19 cellular contexts compared by ENCODE assay signal in genomic region chr2:239355724-239356123, GRCh38. TPM values are rescaled to one million over a fixed set of nuclear protein-coding genes. Genes with fewer than 3 reads are reported as not detected.
DNase-seq lines count a peak whose midpoint lies in the region; ATAC-seq and TF ChIP-seq lines count a peak whose summit lies in the region.
"Had no signal": no experiment of that assay in that cellular context is flagged by ENCODE, and none has a peak within 500 bp of the region (broad histone marks: within the 10 kb centered on the region; RNA-seq: fewer than 3 reads in every experiment).

No MANE protein-coding gene starts in this region.

- intact Hi-C loops in esophagus muscularis mucosa (cut with DNase I): no loop called here
- intact Hi-C loops in left cardiac atrium (cut with DNase I): no loop called here
- intact Hi-C loops in tibial artery (cut with DNase I; ENCODE audit: low total_unique reads): no loop called here

- no peak for TF ChIP-seq EP300 in esophagus muscularis mucosa (IDR thresholded peaks at IDR 0.05)

- WGBS in esophagus muscularis mucosa: 31% methylated on average over 3 of the region's 3 CpGs

- H3K4me1 ChIP-seq in esophagus muscularis mucosa: peaks cover 30 to 65% (median 60%) of the 10 kb centered on the region in 4 donors
- peaks cover 0 to 12% (median 7%) of the 10 kb centered on the region in 4 donors for H3K4me1 ChIP-seq in tibial artery

- H3K9me3 ChIP-seq in esophagus muscularis mucosa (no peaks in the 10 kb centered on the region), tibial artery (no peaks in the 10 kb centered on the region)

- H3K36me3 ChIP-seq in esophagus muscularis mucosa (peaks cover 4 to 18% (median 12%) of the 10 kb centered on the region in 4 donors), tibial artery (peaks cover 7 to 16% (median 13%) of the 10 kb centered on the region in 3 donors)

- DNase-seq in esophagus muscularis mucosa (ENCODE audit: extremely low spot score) (no peak), left cardiac atrium (no peak), omental fat pad (ENCODE audit: low spot score) (peak; percentile 10), ureter (ENCODE audit: low spot score) (peak; percentile 2), amygdala (lab: John Stamatoyannopoulos, UW) (no peak), tibial artery (no peak)
- no peak for DNase-seq in stimulated activated naive CD8-positive, alpha-beta T cell treated with anti-CD3 and anti-CD28 coated beads, Interleukin-15, Interleukin-2, amounts not matched to agents 100 U/mL and 50 U/mL, for 24 hours
- DNase-seq: activated CD4-positive, alpha-beta T cell treated with anti-CD3 and anti-CD28 coated beads, Interleukin-2, amount 50 U/mL, for 48 hours; activated CD4-positive, CD25-positive, alpha-beta regulatory T cell; activated CD8-positive, alpha-beta memory T cell treated with anti-CD3 and anti-CD28 coated beads, Interleukin-2, amount 50 U/mL, for 4 hours; activated naive CD4-positive, alpha-beta T cell treated with anti-CD3 and anti-CD28 coated beads, Interleukin-2, amount 50 U/mL, for 16 hours; CD4-positive, alpha-beta T cell; lower lobe of right lung; NCI-H1417; NCI-H2081; NK-92 treated with Interleukin-12 subunit alpha and Interleukin-12 subunit beta, amount 100 ng/mL, for 24 hours; stimulated activated CD4-positive, alpha-beta T cell treated with anti-CD3 and anti-CD28 coated beads, Interleukin-4, amount 100 ng/mL, for 24 hours; stimulated activated naive CD4-positive, alpha-beta T cell had no signal

- H3K4me3 ChIP-seq in esophagus muscularis mucosa (no peak overlapping the region), tibial artery (no peak overlapping the region)
- H3K4me3 ChIP-seq: lower lobe of right lung, MG63 had no signal

- TF ChIP-seq CTCF in esophagus muscularis mucosa (IDR thresholded peaks at IDR 0.05) (no peak), omental fat pad (IDR thresholded peaks at IDR 0.05) (no peak), tibial artery (IDR thresholded peaks at IDR 0.05) (no peak)

- ATAC-seq in left cardiac atrium: peak; percentile 41 to 58
- peak; percentile 77 for ATAC-seq in omental fat pad (ENCODE audit: low FRiP score)
- ATAC-seq in stimulated activated naive CD8-positive, alpha-beta T cell treated with anti-CD3 and anti-CD28 coated beads, Interleukin-15, Interleukin-2, amounts not matched to agents 100 U/mL and 50 U/mL, for 24 hours: no peak

- H3K27me3 ChIP-seq in esophagus muscularis mucosa (no peaks in the 10 kb centered on the region), tibial artery (no peaks in the 10 kb centered on the region)
- H3K27me3 ChIP-seq: MG63 had no signal

- no peak for TF ChIP-seq POLR2A in esophagus muscularis mucosa (IDR thresholded peaks at IDR 0.05; ENCODE audit: low read depth)

- peak overlapping the region; percentile 77 to 80 (median 77) for H3K27ac ChIP-seq in esophagus muscularis mucosa (replicated peaks in 1 of 4)
- no peak overlapping the region for H3K27ac ChIP-seq in tibial artery
- H3K27ac ChIP-seq: lower lobe of right lung had no signal

RNA-seq across cellular contexts. Expression of gene HDAC4, which starts 45.1 kb away (rescaled TPM):
- total RNA-seq in esophagus muscularis mucosa (100 to 1,000 TPM in 1 of 4 donors, 10 to 100 TPM in 3; 59.4 to 119 (median 76.1) TPM), left cardiac atrium (10 to 100 TPM; 25.6 to 31.2 TPM), omental fat pad (100 to 1,000 TPM in 1 of 4 donors, 10 to 100 TPM in 3; 30.2 to 103 (median 51.7) TPM), ureter (86.9 TPM)

Comparison
In these comparisons a context has a peak if more than half of its experiments do, and no peak if none do; other contexts are left out.
1. DNase-seq: peak in omental fat pad (single experiment) and ureter (single experiment); none in esophagus muscularis mucosa (single experiment), left cardiac atrium (single experiment), stimulated activated naive CD8-positive, alpha-beta T cell treated with anti-CD3 and anti-CD28 coated beads, Interleukin-15, Interleukin-2, amounts not matched to agents 100 U/mL and 50 U/mL, for 24 hours (single experiment), amygdala (0 of 56) and tibial artery (0 of 2).
2. H3K27ac ChIP-seq: peak in esophagus muscularis mucosa (4 of 4); none in tibial artery (0 of 2).